In the genomic region with DNA sequence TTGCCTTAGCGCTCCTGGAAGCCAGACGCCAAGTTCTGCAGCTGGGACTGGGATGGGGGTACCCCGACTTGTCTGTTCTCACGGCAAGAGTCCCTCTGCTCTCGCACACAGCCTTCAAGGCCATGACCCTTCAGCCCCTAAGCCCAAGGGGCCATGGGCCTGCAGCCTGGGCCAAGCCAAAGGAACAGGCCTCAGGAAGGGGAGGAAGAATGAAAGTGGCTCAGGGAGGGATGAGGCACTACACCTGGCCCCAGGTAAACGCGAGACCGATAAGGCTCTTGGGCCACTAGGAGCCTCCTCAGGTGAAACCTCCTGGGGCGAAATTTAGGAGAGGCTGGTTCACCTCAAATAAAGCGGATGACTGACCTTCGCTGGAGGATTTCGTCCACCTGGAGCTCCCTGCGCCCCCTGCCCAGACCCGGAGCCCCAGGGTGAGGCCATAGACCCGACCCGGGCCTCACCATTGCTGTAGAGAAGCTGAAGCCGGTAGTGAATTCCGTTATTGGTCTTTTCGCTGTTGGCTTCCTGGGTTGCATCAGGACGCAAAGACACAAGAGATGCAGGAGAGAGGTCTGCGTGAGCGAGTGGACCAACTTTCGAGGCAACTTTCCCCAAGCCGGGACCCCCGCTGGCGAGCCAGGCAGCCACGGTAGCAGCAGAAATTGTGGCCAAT, we compare ENCODE assay signal across 12 cellular contexts. TPM values are rescaled to one million over a fixed set of nuclear protein-coding genes. Genes with fewer than 3 reads are reported as not detected.
DNase-seq lines count a peak whose midpoint lies in the region; ATAC-seq and TF ChIP-seq lines count a peak whose summit lies in the region.
"Had no signal": no experiment of that assay in that cellular context is flagged by ENCODE, and none has a peak within 500 bp of the region (broad histone marks: within the 10 kb centered on the region; RNA-seq: fewer than 3 reads in every experiment).

No MANE protein-coding gene starts in this region.

- H3K27me3 ChIP-seq in breast epithelium, result peaks cover 0 to 21% of the 10 kb centered on the region in 2 donors
- peaks cover 1% of the 10 kb centered on the region for H3K27me3 ChIP-seq in A673 (replicated peaks; ENCODE audit: insufficient read depth, low read depth, low read length, poor library complexity)

- H3K27me3 Mint-ChIP-seq in MCF 10A (ENCODE audit: insufficient read depth, unreplicated experiment) (peaks cover 23% of the 10 kb centered on the region), naive B cell (peaks cover 0 to 6% (median 0%) of the 10 kb centered on the region in 3 donors), type B pancreatic cell (peaks cover 94% of the 10 kb centered on the region)

- H3K36me3 ChIP-seq in breast epithelium, result no peaks in the 10 kb centered on the region
- H3K36me3 ChIP-seq in A673 (ENCODE audit: insufficient read depth, low read length, poor library complexity, severe bottlenecking), result no peaks in the 10 kb centered on the region

- no peak overlapping the region for H3K27ac Mint-ChIP-seq in MCF 10A (ENCODE audit: low read depth, unreplicated experiment)
- peak overlapping the region in 4 of 6 donors; percentile 22 to 97 (median 51) for H3K27ac Mint-ChIP-seq in naive B cell
- H3K27ac Mint-ChIP-seq in type B pancreatic cell, result peak overlapping the region; percentile 51
- H3K27ac Mint-ChIP-seq: dendritic cell treated with granulocyte-macrophage colony-stimulating factor and Interleukin-4, amounts not matched to agents 40 ng/mL and 50 ng/mL, for 4 days had no signal

- H3K27ac ChIP-seq in breast epithelium, result peak overlapping the region; percentile 72 to 94
- H3K27ac ChIP-seq in cingulate gyrus (ENCODE audit: low read depth, low read length), result peak overlapping the region; percentile 44
- no peak overlapping the region for H3K27ac ChIP-seq in A673 (ENCODE audit: low read depth, low read length, poor library complexity, severe bottlenecking)
- H3K27ac ChIP-seq: parathyroid adenoma had no signal

- H3K9me3 Mint-ChIP-seq in MCF 10A (ENCODE audit: unreplicated experiment) (no peaks in the 10 kb centered on the region), naive B cell (no peaks in the 10 kb centered on the region), type B pancreatic cell (no peaks in the 10 kb centered on the region)
- H3K9me3 Mint-ChIP-seq: dendritic cell treated with granulocyte-macrophage colony-stimulating factor and Interleukin-4, amounts not matched to agents 40 ng/mL and 50 ng/mL, for 4 days had no signal

- DNase-seq in breast epithelium (ENCODE audit: low spot score in 2 of 2) (no peak), MCF 10A (ENCODE audit: unreplicated experiment) (no peak), naive B cell (no peak), type B pancreatic cell (ENCODE audit: extremely low spot score, unreplicated experiment) (peak; percentile 67), NCI-H2107 (lab: John Stamatoyannopoulos, UW) (no peak), A673 (ENCODE audit: low spot score) (no peak), glomerular visceral epithelial cell (ENCODE audit: extremely low spot score) (no peak)
- DNase-seq: NCI-H1105 treated with DMSO at 0.1 percent for 48 hours had no signal

- H3K4me3 ChIP-seq in breast epithelium (peak overlapping the region; percentile 54 to 75 (median 67)), A673 (ENCODE audit: low read depth, low read length, poor library complexity, severe bottlenecking) (no peak overlapping the region)
- H3K4me3 ChIP-seq: A549 had no signal

- ATAC-seq in naive B cell (ENCODE audit: low read depth in 2 of 2), result no peak

- peaks cover 8% of the 10 kb centered on the region for H3K36me3 Mint-ChIP-seq in MCF 10A (ENCODE audit: insufficient read depth, unreplicated experiment)
- peaks cover 19 to 38% of the 10 kb centered on the region in 2 donors for H3K36me3 Mint-ChIP-seq in naive B cell
- peaks cover 15% of the 10 kb centered on the region for H3K36me3 Mint-ChIP-seq in type B pancreatic cell

- CTCF ChIA-PET in MCF 10A (lab: Yijun Ruan, JAX), result interaction anchor here (2.6 kb wide), 1 partner anchor 401 kb away, joined by 12 read pairs; no protein-coding TSS in a partner anchor
- CTCF ChIA-PET in A673 (lab: Charles Lee), result no interaction called here

- peaks cover 41% of the 10 kb centered on the region for H3K4me1 Mint-ChIP-seq in MCF 10A (ENCODE audit: insufficient read depth, unreplicated experiment)
- H3K4me1 Mint-ChIP-seq in naive B cell, result peaks cover 58 to 72% (median 63%) of the 10 kb centered on the region in 3 donors
- peaks cover 34% of the 10 kb centered on the region for H3K4me1 Mint-ChIP-seq in type B pancreatic cell (ENCODE audit: unreplicated experiment)

- H3K4me1 ChIP-seq in breast epithelium, result no peaks in the 10 kb centered on the region
- peaks cover 17% of the 10 kb centered on the region for H3K4me1 ChIP-seq in A673 (ENCODE audit: insufficient read depth, low read length, poor library complexity, severe bottlenecking)
- H3K4me1 ChIP-seq: parathyroid adenoma had no signal

- intact Hi-C loops in breast epithelium (cut with DNase I; ENCODE audit: low total_unique reads) (loop anchor here (5.0 kb wide), 1 partner anchor 139 kb away; no protein-coding TSS in a partner anchor), MCF 10A (cut with micrococcal nuclease) (no loop called here), A673 (cut with micrococcal nuclease; ENCODE audit: unreplicated experiment) (no loop called here)

- BruUV-seq in MCF 10A (replicated peaks; lab: Mats Ljungman, UMichigan) (no TSS peak), A673 (replicated peaks; lab: Mats Ljungman, UMichigan) (no TSS peak)

- POLR2A ChIA-PET in MCF 10A (lab: Yijun Ruan, JAX), result no interaction called here
- POLR2A ChIA-PET in A673 (lab: Charles Lee; ENCODE audit: low non-redundant PET), result no interaction called here

- H3K4me3 Mint-ChIP-seq in MCF 10A (ENCODE audit: unreplicated experiment) (no peak overlapping the region), naive B cell (peak overlapping the region; percentile 76 to 100 (median 100)), type B pancreatic cell (peak overlapping the region; percentile 92)
- H3K4me3 Mint-ChIP-seq: dendritic cell treated with granulocyte-macrophage colony-stimulating factor and Interleukin-4, amounts not matched to agents 40 ng/mL and 50 ng/mL, for 4 days had no signal

- TF ChIP-seq POLR2A in breast epithelium (IDR thresholded peaks at IDR 0.05), result no peak

- no peaks in the 10 kb centered on the region for H3K9me3 ChIP-seq in breast epithelium
- H3K9me3 ChIP-seq in A673 (ENCODE audit: low read depth, low read length, poor library complexity, severe bottlenecking), result no peaks in the 10 kb centered on the region
- H3K9me3 ChIP-seq: A549 had no signal

- TF ChIP-seq CTCF in breast epithelium (IDR thresholded peaks at IDR 0.05), result no peak
- no peak for TF ChIP-seq CTCF in MCF 10A (IDR thresholded peaks at IDR 0.05; ENCODE audit: unreplicated experiment)
- no peak for TF ChIP-seq CTCF in type B pancreatic cell (conservative IDR thresholded peaks at IDR 0.05)
- TF ChIP-seq CTCF in A673 (conservative IDR thresholded peaks at IDR 0.05; ENCODE audit: low read depth, low read length), result no peak

RNA-seq across cellular contexts. Expression of a gene that starts 3.7 kb away (rescaled TPM):
- total RNA-seq in breast epithelium, result 10 to 100 TPM; 15.2 to 89.0 (median 40.3) TPM
- total RNA-seq in MCF 10A (2022), result 1.0 and 2.0 TPM in 2 replicates
- 10 to 100 TPM; 27.7 to 48.4 (median 40.1) TPM for polyA plus RNA-seq in naive B cell (ENCODE audit: low read depth in 6 of 6)
- total RNA-seq in type B pancreatic cell (ENCODE audit: low replicate concordance), result 2.2 and 73.2 TPM in 2 replicates
- total RNA-seq in A673 (2021), result 1.7 and 1.9 TPM in 2 replicates
